In genomic region chr12:6338955-6339761, GRCh38 we compare ENCODE assay signal across 8 cellular contexts. TPM values are rescaled to one million over a fixed set of nuclear protein-coding genes. Genes with fewer than 3 reads are reported as not detected.
DNase-seq lines count a peak whose midpoint lies in the region; FAIRE-seq and TF ChIP-seq lines count a peak whose summit lies in the region.
"Had no signal": no experiment of that assay in that cellular context is flagged by ENCODE, and none has a peak within 500 bp of the region (broad histone marks: within the 10 kb centered on the region; RNA-seq: fewer than 3 reads in every experiment).

No MANE protein-coding gene starts in this region.

- H3K27me3 ChIP-seq in bronchial epithelial cell (ENCODE audit: control insufficient read depth, insufficient read depth, low read length) (no peaks in the 10 kb centered on the region), neutrophil (no peaks in the 10 kb centered on the region)

- no peaks in the 10 kb centered on the region for H3K9me3 Mint-ChIP-seq in T-helper 2 cell treated with Interferon-gamma antibody and Interleukin-4, amounts not matched to agents 5 μg/mL and 100 μg/mL, for 36 hours
- H3K9me3 Mint-ChIP-seq: activated naive CD4-positive, alpha-beta T cell treated with anti-CD3 and anti-CD28 coated beads, Interleukin-2, amount 50 U/mL, for 24 hours had no signal

- peaks cover 40% of the 10 kb centered on the region for H3K4me1 Mint-ChIP-seq in T-helper 2 cell treated with Interferon-gamma antibody and Interleukin-4, amounts not matched to agents 5 μg/mL and 100 μg/mL, for 36 hours (ENCODE audit: low read depth)

- no peaks in the 10 kb centered on the region for H3K9me3 ChIP-seq in neutrophil

- peak overlapping the region; percentile 97 for H3K27ac ChIP-seq in neutrophil

- no peak for FAIRE-seq in bronchial epithelial cell (lab: Jason Lieb, UNC)

- intact Hi-C loops in posterior vena cava (cut with DNase I): loop anchor here in 1 of 2 donors (10.0 kb wide), 1 partner anchor 126 kb away; no protein-coding TSS in a partner anchor

- peaks cover 67 to 87% of the 10 kb centered on the region in 2 experiments for H3K4me1 ChIP-seq in neutrophil (ENCODE audit: control insufficient read depth in 1 of 2, insufficient read depth in 1 of 2, low read depth in 1 of 2, low read length in 1 of 2)

- DNase-seq in bronchial epithelial cell (ENCODE audit: low read depth) (no peak), DMS79 (lab: John Stamatoyannopoulos, UW) (no peak), posterior vena cava (ENCODE audit: low spot score) (no peak)
- DNase-seq in T-helper 2 cell treated with Interferon-gamma antibody and Interleukin-4, amounts not matched to agents 5 μg/mL and 100 μg/mL, for 36 hours (ENCODE audit: low spot score): no peak

- H3K4me3 Mint-ChIP-seq in T-helper 2 cell treated with Interferon-gamma antibody and Interleukin-4, amounts not matched to agents 5 μg/mL and 100 μg/mL, for 36 hours: no peak overlapping the region
- H3K4me3 Mint-ChIP-seq: activated naive CD4-positive, alpha-beta T cell treated with anti-CD3 and anti-CD28 coated beads, Interleukin-2, amount 50 U/mL, for 24 hours had no signal

- H3K27ac Mint-ChIP-seq in T-helper 2 cell treated with Interferon-gamma antibody and Interleukin-4, amounts not matched to agents 5 μg/mL and 100 μg/mL, for 36 hours: no peak overlapping the region
- H3K27ac Mint-ChIP-seq: activated naive CD4-positive, alpha-beta T cell treated with anti-CD3 and anti-CD28 coated beads, Interleukin-2, amount 50 U/mL, for 24 hours; progenitor cell of endocrine pancreas had no signal

- H3K36me3 ChIP-seq in bronchial epithelial cell (ENCODE audit: control insufficient read depth, insufficient read depth, low read length): peaks cover 8% of the 10 kb centered on the region
- H3K36me3 ChIP-seq in neutrophil: peaks cover 39% of the 10 kb centered on the region

- H3K36me3 Mint-ChIP-seq in T-helper 2 cell treated with Interferon-gamma antibody and Interleukin-4, amounts not matched to agents 5 μg/mL and 100 μg/mL, for 36 hours (ENCODE audit: low read depth): peaks cover 13% of the 10 kb centered on the region
- H3K36me3 Mint-ChIP-seq: activated naive CD4-positive, alpha-beta T cell treated with anti-CD3 and anti-CD28 coated beads, Interleukin-2, amount 50 U/mL, for 24 hours had no signal

- H3K4me3 ChIP-seq in GM12875 (ENCODE audit: low read depth, low read length) (peak overlapping the region; percentile 14), bronchial epithelial cell (ENCODE audit: low read depth, low read length) (peak overlapping the region; percentile 82), neutrophil (ENCODE audit: low read depth in 1 of 2, low read length in 1 of 2) (peak overlapping the region; percentile 88 to 94)

- TF ChIP-seq CTCF in GM12875 (IDR thresholded peaks at IDR 0.05; ENCODE audit: borderline replicate concordance, insufficient read depth, low read depth, low read length) (no peak), bronchial epithelial cell (IDR thresholded peaks at IDR 0.05; ENCODE audit: insufficient read depth, low read length, severe bottlenecking) (no peak), neutrophil (IDR thresholded peaks at IDR 0.05) (no peak)

- no peaks in the 10 kb centered on the region for H3K27me3 Mint-ChIP-seq in T-helper 2 cell treated with Interferon-gamma antibody and Interleukin-4, amounts not matched to agents 5 μg/mL and 100 μg/mL, for 36 hours (ENCODE audit: low read depth)
- H3K27me3 Mint-ChIP-seq: activated naive CD4-positive, alpha-beta T cell treated with anti-CD3 and anti-CD28 coated beads, Interleukin-2, amount 50 U/mL, for 24 hours; progenitor cell of endocrine pancreas had no signal

RNA-seq across cellular contexts. Expression of gene TNFRSF1A, which starts 2.7 kb away (rescaled TPM):
- total RNA-seq in bronchial epithelial cell: 26.9 and 47.0 TPM in 2 replicates
- total RNA-seq in posterior vena cava: 100 to 1,000 TPM; 190 to 194 TPM

RNA-seq across cellular contexts. Expression of gene PLEKHG6, which starts 28.7 kb away (rescaled TPM):
- total RNA-seq in bronchial epithelial cell: 15.3 and 23.4 TPM in 2 replicates
- total RNA-seq in posterior vena cava: under 1 TPM in 1 of 2 donors, not detected in 1; 0.51 TPM

RNA-seq across cellular contexts. Expression of gene SCNN1A, which starts 36.2 kb away (rescaled TPM):
- total RNA-seq in bronchial epithelial cell (54.5 and 57.7 TPM in 2 replicates), posterior vena cava (1 to 10 TPM; 1.9 to 3.3 TPM)

RNA-seq across cellular contexts. Expression of gene LTBR, which starts 44.8 kb away (rescaled TPM):
- total RNA-seq in bronchial epithelial cell (55.8 and 60.6 TPM in 2 replicates), posterior vena cava (10 to 100 TPM; 86.4 to 92.5 TPM)

Comparison
In these comparisons a context has a peak if more than half of its experiments do, and no peak if none do; other contexts are left out.
1. H3K4me3 ChIP-seq: peak in every context shown above with its lines; median percentile 91 in neutrophil; 82 in bronchial epithelial cell; 14 in GM12875.
2. RNA of gene PLEKHG6, which starts 28.7 kb away (total RNA-seq): 15.3 to 23.4 TPM in bronchial epithelial cell; 0.51 TPM in posterior vena cava; every median in the first group is over 10 times any median in the second.
3. RNA of gene SCNN1A, which starts 36.2 kb away (total RNA-seq): 54.5 to 57.7 TPM in bronchial epithelial cell; 1.9 to 3.3 TPM in posterior vena cava; every median in the first group is over 10 times any median in the second.